In genomic region chr6:168905451-168906090, GRCh38 we compare ENCODE assay signal across 19 cellular contexts.
DNase-seq lines count a peak whose midpoint lies in the region; ATAC-seq and TF ChIP-seq lines count a peak whose summit lies in the region.
"Had no signal": no experiment of that assay in that cellular context is flagged by ENCODE, and none has a peak within 500 bp of the region (broad histone marks: within the 10 kb centered on the region; RNA-seq: fewer than 3 reads in every experiment).

No MANE protein-coding gene starts in this region.

- H3K4me1 ChIP-seq in CD8-positive, alpha-beta memory T cell (ENCODE audit: insufficient read depth, low read length): no peaks in the 10 kb centered on the region
- peaks cover 12% of the 10 kb centered on the region for H3K4me1 ChIP-seq in mucosa of descending colon (ENCODE audit: low read depth)
- H3K4me1 ChIP-seq: tibial artery had no signal

- peaks cover 0 to 2% (median 0%) of the 10 kb centered on the region in 5 donors for H3K9me3 Mint-ChIP-seq in CD8-positive, alpha-beta memory T cell
- H3K9me3 Mint-ChIP-seq in nephron progenitor cell: peaks cover 37% of the 10 kb centered on the region

- H3K36me3 ChIP-seq in CD8-positive, alpha-beta memory T cell (ENCODE audit: insufficient read depth, low read length): no peaks in the 10 kb centered on the region
- no peaks in the 10 kb centered on the region for H3K36me3 ChIP-seq in mucosa of descending colon (ENCODE audit: low read depth)
- H3K36me3 ChIP-seq: tibial artery had no signal

- H3K27me3 Mint-ChIP-seq in CD8-positive, alpha-beta memory T cell: no peaks in the 10 kb centered on the region
- H3K27me3 Mint-ChIP-seq in nephron progenitor cell (ENCODE audit: low read depth, poor library complexity): peaks cover 7% of the 10 kb centered on the region
- H3K27me3 Mint-ChIP-seq: activated naive CD4-positive, alpha-beta T cell treated with anti-CD3 and anti-CD28 coated beads, Interleukin-2, amount 50 U/mL, for 24 hours; stimulated activated naive B cell treated with anti-CD40 and anti-IgM and Interleukin-4, amounts not matched to agents 10 μg/mL and 1 μg/mL and 100 μg/mL, for 72 hours had no signal

- H3K27ac ChIP-seq in CD8-positive, alpha-beta memory T cell (ENCODE audit: low read depth, low read length): no peak overlapping the region
- H3K27ac ChIP-seq: tibial artery had no signal

- H3K36me3 Mint-ChIP-seq in CD8-positive, alpha-beta memory T cell: peaks cover 0 to 4% (median 0%) of the 10 kb centered on the region in 3 donors
- H3K36me3 Mint-ChIP-seq in nephron progenitor cell (ENCODE audit: low read depth): no peaks in the 10 kb centered on the region
- H3K36me3 Mint-ChIP-seq: stimulated activated naive B cell treated with anti-CD40 and anti-IgM and Interleukin-4, amounts not matched to agents 10 μg/mL and 1 μg/mL and 100 μg/mL, for 72 hours had no signal

- no peak for TF ChIP-seq CTCF in cardiac fibroblast (IDR thresholded peaks at IDR 0.05; ENCODE audit: low read depth, low read length)
- no peak for TF ChIP-seq CTCF in mucosa of descending colon (IDR thresholded peaks at IDR 0.05)
- no peak for TF ChIP-seq CTCF in nephron progenitor cell (IDR thresholded peaks at IDR 0.05)

- peak in 2 of 5 donors; percentile 29 to 34 for DNase-seq in CD8-positive, alpha-beta memory T cell
- DNase-seq in HS-27A (ENCODE audit: low read depth) (peak; percentile 14), cardiac fibroblast (ENCODE audit: low read depth in 2 of 2) (peak; percentile 13 to 23), mucosa of descending colon (no peak), amniotic stem cell (lab: John Stamatoyannopoulos, UW) (no peak), nephron progenitor cell (no peak), DMS114 treated with DMSO at 0.1 percent for 48 hours (lab: John Stamatoyannopoulos, UW; ENCODE audit: unreplicated experiment) (no peak), head of caudate nucleus (no peak)
- DNase-seq: activated CD4-positive, alpha-beta T cell treated with anti-CD3 and anti-CD28 coated beads for 4 hours; effector CD4-positive, alpha-beta T cell; GDM1; NCI-H187 treated with DMSO at 0.1 percent for 48 hours; NCI-H510A; SK-N-SH; stimulated activated naive B cell treated with anti-CD40 and anti-IgM and Interleukin-4, amounts not matched to agents 10 μg/mL and 1 μg/mL and 100 μg/mL, for 72 hours; T1000; tibial artery had no signal

- H3K4me3 Mint-ChIP-seq in CD8-positive, alpha-beta memory T cell: peak overlapping the region in 5 of 7 donors; percentile 7 to 72 (median 13)
- no peak overlapping the region for H3K4me3 Mint-ChIP-seq in nephron progenitor cell
- H3K4me3 Mint-ChIP-seq: activated naive CD4-positive, alpha-beta T cell treated with anti-CD3 and anti-CD28 coated beads, Interleukin-2, amount 50 U/mL, for 24 hours; stimulated activated naive B cell treated with anti-CD40 and anti-IgM and Interleukin-4, amounts not matched to agents 10 μg/mL and 1 μg/mL and 100 μg/mL, for 72 hours had no signal

- no peaks in the 10 kb centered on the region for H3K9me3 ChIP-seq in CD8-positive, alpha-beta memory T cell (ENCODE audit: low read length)
- no peaks in the 10 kb centered on the region for H3K9me3 ChIP-seq in mucosa of descending colon
- H3K9me3 ChIP-seq: SK-N-SH, tibial artery had no signal

- no peaks in the 10 kb centered on the region for H3K27me3 ChIP-seq in CD8-positive, alpha-beta memory T cell (ENCODE audit: insufficient read depth, low read length, poor library complexity, severe bottlenecking)
- H3K27me3 ChIP-seq: tibial artery had no signal

- CTCF ChIA-PET in CD8-positive, alpha-beta memory T cell (lab: Charles Lee): no interaction called here

- peak overlapping the region; percentile 25 to 77 (median 52) for H3K27ac Mint-ChIP-seq in CD8-positive, alpha-beta memory T cell
- H3K27ac Mint-ChIP-seq in nephron progenitor cell: no peak overlapping the region
- H3K27ac Mint-ChIP-seq: activated naive CD4-positive, alpha-beta T cell treated with anti-CD3 and anti-CD28 coated beads, Interleukin-2, amount 50 U/mL, for 24 hours; stimulated activated naive B cell treated with anti-CD40 and anti-IgM and Interleukin-4, amounts not matched to agents 10 μg/mL and 1 μg/mL and 100 μg/mL, for 72 hours had no signal

- ATAC-seq in mucosa of descending colon: peak; percentile 13
- ATAC-seq: GM12878; stimulated activated naive B cell treated with anti-CD40 and anti-IgM and Interleukin-4, amounts not matched to agents 10 μg/mL and 1 μg/mL and 100 μg/mL, for 72 hours had no signal

- no peak overlapping the region for H3K4me3 ChIP-seq in CD8-positive, alpha-beta memory T cell (ENCODE audit: low read length)
- H3K4me3 ChIP-seq in cardiac fibroblast (replicated peaks in 1 of 2; ENCODE audit: low read depth in 2 of 2, low read length in 2 of 2) (no peak overlapping the region), mucosa of descending colon (no peak overlapping the region)
- H3K4me3 ChIP-seq: GM12878, tibial artery had no signal

- POLR2A ChIA-PET in CD8-positive, alpha-beta memory T cell (lab: Charles Lee): no interaction called here

- H3K4me1 Mint-ChIP-seq in CD8-positive, alpha-beta memory T cell: peaks cover 15 to 16% (median 16%) of the 10 kb centered on the region in 3 donors
- H3K4me1 Mint-ChIP-seq in nephron progenitor cell: peaks cover 7% of the 10 kb centered on the region
- H3K4me1 Mint-ChIP-seq: stimulated activated naive B cell treated with anti-CD40 and anti-IgM and Interleukin-4, amounts not matched to agents 10 μg/mL and 1 μg/mL and 100 μg/mL, for 72 hours had no signal

- intact Hi-C loops in mucosa of descending colon (cut with DNase I, micrococcal nuclease) (no loop called here), head of caudate nucleus (cut with DNase I) (no loop called here)

Comparison
In these comparisons a context has a peak if more than half of its experiments do, and no peak if none do; other contexts are left out.
1. DNase-seq: peak in HS-27A (single experiment) and cardiac fibroblast (2 of 2); none in mucosa of descending colon (0 of 3), amniotic stem cell (single experiment), nephron progenitor cell (single experiment), DMS114 treated with DMSO at 0.1 percent for 48 hours (single experiment) and head of caudate nucleus (0 of 42).